In genomic region chr15:40564591-40565332, GRCh38 we compare ENCODE assay signal across 8 cellular contexts. TPM values are rescaled to one million over a fixed set of nuclear protein-coding genes. Genes with fewer than 3 reads are reported as not detected.
DNase-seq lines count a peak whose midpoint lies in the region; ATAC-seq and TF ChIP-seq lines count a peak whose summit lies in the region.

CCDC32 (minus strand) TSS chr15:40565042; CDS start chr15:40563015, 2,027 bp downstream.

- H3K4me2 ChIP-seq in Karpas-422 (ENCODE audit: low read depth, low read length, poor library complexity, severe bottlenecking) = peak within 1 kb of the TSS; percentile 90

- H3K27me3 ChIP-seq in Karpas-422 (ENCODE audit: low read length) (no peaks in the 10 kb centered on the region), esophagus squamous epithelium (no peaks in the 10 kb centered on the region)

- ATAC-seq in GM21825 (IDR thresholded peaks at IDR 0.05; ENCODE audit: unreplicated experiment) = peak; percentile 92

- intact Hi-C loops in esophagus squamous epithelium (cut with DNase I) = no loop called here

- H3K9me3 ChIP-seq in Karpas-422 (ENCODE audit: low read length) = no peaks in the 10 kb centered on the region
- no peaks in the 10 kb centered on the region for H3K9me3 ChIP-seq in esophagus squamous epithelium

- peaks cover 34% of the 10 kb centered on the region for H3K79me2 ChIP-seq in Karpas-422 (ENCODE audit: low read length)

- H3K9ac ChIP-seq in Karpas-422 (ENCODE audit: low read length) = peak within 1 kb of the TSS; percentile 90

- H4K20me1 ChIP-seq in Karpas-422 (ENCODE audit: insufficient read depth, low read depth, low read length) = no peaks in the 10 kb centered on the region

- peaks cover 36% of the 10 kb centered on the region for H3K4me1 ChIP-seq in Karpas-422 (ENCODE audit: low read length)
- peaks cover 13 to 50% (median 13%) of the 10 kb centered on the region in 3 donors for H3K4me1 ChIP-seq in esophagus squamous epithelium

- peak in 1 of 6 experiments; percentile 4 for TF ChIP-seq CTCF in esophagus squamous epithelium (IDR thresholded peaks at IDR 0.05)

- H3K36me3 ChIP-seq in Karpas-422 (ENCODE audit: insufficient read depth, low read length) = no peaks in the 10 kb centered on the region
- peaks cover 0 to 25% (median 0%) of the 10 kb centered on the region in 3 donors for H3K36me3 ChIP-seq in esophagus squamous epithelium

- peak within 1 kb of the TSS; percentile 58 for H3K27ac ChIP-seq in Karpas-422 (ENCODE audit: low read length)
- H3K27ac ChIP-seq in esophagus squamous epithelium = peak within 1 kb of the TSS; percentile 90 to 96 (median 94)

- peak within 1 kb of the TSS; percentile 76 for H2AFZ ChIP-seq in Karpas-422 (ENCODE audit: low read length)

- peak in 3 of 4 donors; percentile 49 to 82 (median 69) for TF ChIP-seq POLR2A in esophagus squamous epithelium (IDR thresholded peaks at IDR 0.05)

- WGBS in esophagus squamous epithelium, 2 donors = 0 to 1% methylated on average over 9 to 15 of the region's 40 CpGs

- H3K9me2 ChIP-seq in Karpas-422 (replicated peaks; ENCODE audit: insufficient read depth, low read length) = no peaks in the 10 kb centered on the region

- H3K4me3 ChIP-seq in Karpas-422 (ENCODE audit: low read length) = peak within 1 kb of the TSS; percentile 82
- peak within 1 kb of the TSS; percentile 73 to 91 (median 76) for H3K4me3 ChIP-seq in esophagus squamous epithelium

- DNase-seq in DMS79 treated with DMSO at 0.1 percent for 48 hours (lab: John Stamatoyannopoulos, UW) (peak; percentile 88), Karpas-422 (peak; percentile 99), RKO (ENCODE audit: low spot score) (peak; percentile 99), activated T-helper 1 cell treated with Interleukin-2 at 50 U/mL for 16 hours (ENCODE audit: low read depth) (peak; percentile 89), esophagus squamous epithelium (lab: John Stamatoyannopoulos, UW) (peak; percentile 89), myocyte (ENCODE audit: low read depth) (peak; percentile 100)
- peak; percentile 87 to 96 for DNase-seq in stimulated activated CD8-positive, alpha-beta memory T cell treated with anti-CD3 and anti-CD28 coated beads, Interleukin-7, amount 100 ng/mL, for 48 hours (ENCODE audit: extremely low read depth in 1 of 2, low read depth in 1 of 2)

RNA-seq across cellular contexts. Expression of gene CCDC32, which starts in this region (rescaled TPM):
- 21.8 and 25.3 TPM in 2 replicates for total RNA-seq in Karpas-422 (2014; rRNA removed; shearing (Covaris generic); ENCODE audit: low replicate concordance)
- total RNA-seq in esophagus squamous epithelium (10 to 100 TPM in 2 of 4 donors, 1 to 10 TPM in 2; 7.3 to 27.9 (median 15.8) TPM), myocyte (10.4 and 11.4 TPM in 2 replicates)
- 18.3 TPM for polyA plus RNA-seq in myocyte (2012)

Comparison
In these comparisons a context has a peak if more than half of its experiments do, and no peak if none do; other contexts are left out.
1. Peak in every context shown above with its lines: DNase-seq, ATAC-seq, H3K4me3 ChIP-seq and H3K27ac ChIP-seq.